8 cellular contexts compared by ENCODE assay signal in the genomic region with DNA sequence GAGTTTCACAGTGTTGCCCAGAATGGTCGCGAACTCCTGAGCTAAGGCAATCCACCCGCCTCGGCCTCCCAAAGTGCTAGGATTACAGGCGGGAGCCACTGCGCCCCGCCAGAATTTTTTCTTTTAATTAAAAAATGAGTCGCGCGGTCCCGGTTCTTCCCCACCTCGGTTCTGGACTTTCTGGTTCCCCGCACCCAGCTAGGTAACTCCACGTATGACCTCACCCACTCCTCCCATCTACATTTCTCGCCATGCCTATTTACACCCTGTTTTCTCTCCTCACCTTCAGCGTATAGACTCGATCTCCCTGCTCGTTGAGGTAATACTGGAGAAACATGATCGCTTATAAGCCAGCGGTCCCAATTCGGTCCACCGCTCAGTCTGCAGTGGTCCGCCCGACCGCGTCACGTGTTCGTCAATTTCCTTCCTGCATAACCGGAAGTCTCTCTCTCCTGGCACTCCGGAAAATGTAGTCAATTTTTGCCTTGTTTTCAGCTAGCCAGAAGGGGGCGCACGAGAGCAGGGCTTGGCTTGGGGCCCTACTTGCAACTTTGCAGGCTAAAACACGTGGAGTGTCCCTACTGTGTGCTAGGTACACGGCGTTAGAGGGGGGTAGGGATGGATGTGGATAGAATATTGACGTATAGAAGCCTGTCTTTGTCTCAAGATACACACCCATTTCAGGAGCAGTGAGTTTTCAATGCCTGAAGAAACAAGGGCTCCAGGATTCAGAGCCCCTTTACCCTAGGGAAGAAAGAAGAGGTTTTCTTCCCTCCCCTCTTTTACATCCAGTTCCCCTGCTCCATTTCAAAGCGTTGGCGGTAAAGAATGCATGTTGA. TPM values are rescaled to one million over a fixed set of nuclear protein-coding genes. Genes with fewer than 3 reads are reported as not detected.
DNase-seq lines count a peak whose midpoint lies in the region; ATAC-seq and TF ChIP-seq lines count a peak whose summit lies in the region.

Gene NOP10, minus strand, starts transcription at position 400 of the 839 bp plus-strand sequence. Its CDS starts 63 bp downstream, at position 337.
A gene with protein sequence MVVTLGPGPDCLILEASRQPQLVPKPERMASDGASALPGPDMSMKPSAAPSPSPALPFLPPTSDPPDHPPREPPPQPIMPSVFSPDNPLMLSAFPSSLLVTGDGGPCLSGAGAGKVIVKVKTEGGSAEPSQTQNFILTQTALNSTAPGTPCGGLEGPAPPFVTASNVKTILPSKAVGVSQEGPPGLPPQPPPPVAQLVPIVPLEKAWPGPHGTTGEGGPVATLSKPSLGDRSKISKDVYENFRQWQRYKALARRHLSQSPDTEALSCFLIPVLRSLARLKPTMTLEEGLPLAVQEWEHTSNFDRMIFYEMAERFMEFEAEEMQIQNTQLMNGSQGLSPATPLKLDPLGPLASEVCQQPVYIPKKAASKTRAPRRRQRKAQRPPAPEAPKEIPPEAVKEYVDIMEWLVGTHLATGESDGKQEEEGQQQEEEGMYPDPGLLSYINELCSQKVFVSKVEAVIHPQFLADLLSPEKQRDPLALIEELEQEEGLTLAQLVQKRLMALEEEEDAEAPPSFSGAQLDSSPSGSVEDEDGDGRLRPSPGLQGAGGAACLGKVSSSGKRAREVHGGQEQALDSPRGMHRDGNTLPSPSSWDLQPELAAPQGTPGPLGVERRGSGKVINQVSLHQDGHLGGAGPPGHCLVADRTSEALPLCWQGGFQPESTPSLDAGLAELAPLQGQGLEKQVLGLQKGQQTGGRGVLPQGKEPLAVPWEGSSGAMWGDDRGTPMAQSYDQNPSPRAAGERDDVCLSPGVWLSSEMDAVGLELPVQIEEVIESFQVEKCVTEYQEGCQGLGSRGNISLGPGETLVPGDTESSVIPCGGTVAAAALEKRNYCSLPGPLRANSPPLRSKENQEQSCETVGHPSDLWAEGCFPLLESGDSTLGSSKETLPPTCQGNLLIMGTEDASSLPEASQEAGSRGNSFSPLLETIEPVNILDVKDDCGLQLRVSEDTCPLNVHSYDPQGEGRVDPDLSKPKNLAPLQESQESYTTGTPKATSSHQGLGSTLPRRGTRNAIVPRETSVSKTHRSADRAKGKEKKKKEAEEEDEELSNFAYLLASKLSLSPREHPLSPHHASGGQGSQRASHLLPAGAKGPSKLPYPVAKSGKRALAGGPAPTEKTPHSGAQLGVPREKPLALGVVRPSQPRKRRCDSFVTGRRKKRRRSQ (plus strand): TSS at position 579 of the 839 bp plus-strand sequence. CDS start 382 bp downstream, outside the sequence.

- CTCF ChIA-PET in CD4-positive, alpha-beta memory T cell (lab: Charles Lee; ENCODE audit: partially characterized antibody): interaction anchor here (0.7 to 8.0 kb wide), 20 partner anchors 9 to 639 kb away, joined by 3 to 111 read pairs (median 6); partner anchors contain the start of genes KATNBL1 and LPCAT4

- intact Hi-C loops in CD4-positive, alpha-beta memory T cell (cut with micrococcal nuclease): loop anchor here (1.0 to 2.0 kb wide), 5 partner anchors 24 to 304 kb away; partner anchors contain the start of genes AVEN, GOLGA8B and LPCAT4

- H3K9me3 ChIP-seq in CD4-positive, alpha-beta memory T cell (ENCODE audit: control insufficient read depth in 1 of 2, low read length in 2 of 2): no peaks in the 10 kb centered on the region
- H3K9me3 ChIP-seq in ectodermal cell (ENCODE audit: control insufficient read depth, low read length) (no peaks in the 10 kb centered on the region), lung (ENCODE audit: control insufficient read depth in 2 of 2, insufficient read depth in 1 of 2, low read length in 1 of 2) (no peaks in the 10 kb centered on the region)

- DNase-seq in CD4-positive, alpha-beta memory T cell: peak; percentile 91 to 93 (median 92)
- DNase-seq in NCI-H774 (lab: John Stamatoyannopoulos, UW) (peak; percentile 88), lung (ENCODE audit: low spot score) (peak; percentile 94)
- DNase-seq in activated CD4-positive, alpha-beta T cell treated with anti-CD3 and anti-CD28 coated beads, Interleukin-2, amount 50 U/mL, for 48 hours: peak; percentile 97 to 98
- DNase-seq in stimulated activated CD4-positive, alpha-beta T cell treated with anti-CD3 and anti-CD28 coated beads, TNF-alpha, amount 100 ng/mL, for 24 hours (ENCODE audit: low read depth in 3 of 3): peak; percentile 93 to 94 (median 94)

- 1% methylated on average over 38 of the region's 38 CpGs for WGBS in ectodermal cell, 2 experiments
- 2% methylated on average over 38 of the region's 38 CpGs for WGBS in lung, 2 donors

- peaks cover 6 to 19% of the 10 kb centered on the region in 2 donors for H3K36me3 Mint-ChIP-seq in CD4-positive, alpha-beta memory T cell

- ATAC-seq in GM19397 (IDR thresholded peaks at IDR 0.05; ENCODE audit: unreplicated experiment) (peak; percentile 84), HG03565 (IDR thresholded peaks at IDR 0.05; ENCODE audit: unreplicated experiment) (peak; percentile 84), lung (ENCODE audit: insufficient read depth, low FRiP score) (peak; percentile 99)

- peaks cover 14 to 31% (median 17%) of the 10 kb centered on the region in 4 donors for H3K4me1 Mint-ChIP-seq in CD4-positive, alpha-beta memory T cell

- no peaks in the 10 kb centered on the region for H3K27me3 ChIP-seq in CD4-positive, alpha-beta memory T cell (ENCODE audit: insufficient read depth, low read length)
- H3K27me3 ChIP-seq in ectodermal cell (ENCODE audit: control insufficient read depth, insufficient read depth, low read length, poor library complexity, severe bottlenecking): no peaks in the 10 kb centered on the region
- H3K27me3 ChIP-seq in lung (ENCODE audit: control insufficient read depth, insufficient read depth): no peaks in the 10 kb centered on the region

- H3K4me1 ChIP-seq in CD4-positive, alpha-beta memory T cell (ENCODE audit: insufficient read depth, low read length): peaks cover 28% of the 10 kb centered on the region
- no peaks in the 10 kb centered on the region for H3K4me1 ChIP-seq in ectodermal cell (ENCODE audit: control insufficient read depth, insufficient read depth, low read length)
- peaks cover 6% of the 10 kb centered on the region in 2 donors for H3K4me1 ChIP-seq in lung (ENCODE audit: control insufficient read depth in 2 of 2, insufficient read depth in 2 of 2, low read length in 2 of 2)

- peak within 1 kb of the TSS in 2 of 8 donors; percentile 87 for H3K4me3 Mint-ChIP-seq in CD4-positive, alpha-beta memory T cell

- H3K27me3 Mint-ChIP-seq in CD4-positive, alpha-beta memory T cell: no peaks in the 10 kb centered on the region

- POLR2A ChIA-PET in CD4-positive, alpha-beta memory T cell (lab: Charles Lee; ENCODE audit: partially characterized antibody): interaction anchor here (0.6 to 2.3 kb wide), 18 partner anchors 9 to 304 kb away, joined by 3 to 89 read pairs (median 4); partner anchors contain the start of genes AVEN, EMC4, EMC7 and GOLGA8B

- H3K27ac Mint-ChIP-seq in CD4-positive, alpha-beta memory T cell: peak within 1 kb of the TSS in 5 of 7 donors; percentile 77 to 93 (median 88)

- peak within 1 kb of the TSS; percentile 73 for H3K27ac ChIP-seq in CD4-positive, alpha-beta memory T cell (ENCODE audit: low read depth, low read length)
- H3K27ac ChIP-seq in ectodermal cell (ENCODE audit: insufficient read depth, low read depth, low read length, poor library complexity, severe bottlenecking) (peak within 1 kb of the TSS; percentile 60), lung (ENCODE audit: low read depth in 1 of 2, low read length in 1 of 2) (peak within 1 kb of the TSS; percentile 91 to 92)

- H3K9me3 Mint-ChIP-seq in CD4-positive, alpha-beta memory T cell: no peaks in the 10 kb centered on the region

- TF ChIP-seq CTCF in lung (IDR thresholded peaks at IDR 0.05; ENCODE audit: control extremely low read depth, extremely low read depth): peak; percentile 91

- peak within 1 kb of the TSS; percentile 54 to 96 for H3K4me3 ChIP-seq in CD4-positive, alpha-beta memory T cell (ENCODE audit: low read length in 2 of 2)
- H3K4me3 ChIP-seq in ectodermal cell (ENCODE audit: insufficient read depth, low read depth, low read length) (peak within 1 kb of the TSS; percentile 84), lung (peak within 1 kb of the TSS; percentile 64)

- H3K36me3 ChIP-seq in CD4-positive, alpha-beta memory T cell (ENCODE audit: insufficient read depth, low read length): no peaks in the 10 kb centered on the region
- peaks cover 8% of the 10 kb centered on the region for H3K36me3 ChIP-seq in ectodermal cell (ENCODE audit: control insufficient read depth, insufficient read depth, low read length)
- peaks cover 0 to 2% of the 10 kb centered on the region in 2 donors for H3K36me3 ChIP-seq in lung (ENCODE audit: control insufficient read depth in 2 of 2, insufficient read depth in 2 of 2, low read length in 2 of 2)

RNA-seq across cellular contexts. Expression of gene NOP10, which starts in this region (rescaled TPM):
- 10 to 100 TPM; 73.5 to 77.2 TPM for total RNA-seq in CD4-positive, alpha-beta memory T cell
- 100 to 1,000 TPM; 298 to 318 TPM for polyA plus RNA-seq in CD4-positive, alpha-beta memory T cell
- 201 TPM for polyA plus RNA-seq in ectodermal cell (2013, experiment 1 of 4)
- 192 TPM for polyA plus RNA-seq in ectodermal cell (2013, experiment 2 of 4)
- 199 TPM for polyA plus RNA-seq in ectodermal cell (2013, experiment 3 of 4)
- 221 TPM for polyA plus RNA-seq in ectodermal cell (2013, experiment 4 of 4)
- 100 to 1,000 TPM; 103 to 136 TPM for total RNA-seq in lung
- polyA plus RNA-seq in lung: 100 to 1,000 TPM; 329 to 509 TPM

RNA-seq across cellular contexts. Expression of the second gene that starts in this region (rescaled TPM):
- total RNA-seq in CD4-positive, alpha-beta memory T cell: not detected
- polyA plus RNA-seq in CD4-positive, alpha-beta memory T cell: not detected
- 0.13 TPM for polyA plus RNA-seq in ectodermal cell (2013, experiment 1 of 4)
- 0.11 TPM for polyA plus RNA-seq in ectodermal cell (2013, experiment 2 of 4)
- 0.05 TPM for polyA plus RNA-seq in ectodermal cell (2013, experiment 3 of 4)
- 0.08 TPM for polyA plus RNA-seq in ectodermal cell (2013, experiment 4 of 4)
- not detected for total RNA-seq in lung
- polyA plus RNA-seq in lung: under 1 TPM in 1 of 2 donors, not detected in 1; 0.02 TPM

Comparison
In these comparisons a context has a peak if more than half of its experiments do, and no peak if none do; other contexts are left out.
1. Peak in every context shown above with its lines: DNase-seq, ATAC-seq, H3K4me3 ChIP-seq and H3K27ac ChIP-seq.